20 cellular contexts compared by ENCODE assay signal in the genomic region with DNA sequence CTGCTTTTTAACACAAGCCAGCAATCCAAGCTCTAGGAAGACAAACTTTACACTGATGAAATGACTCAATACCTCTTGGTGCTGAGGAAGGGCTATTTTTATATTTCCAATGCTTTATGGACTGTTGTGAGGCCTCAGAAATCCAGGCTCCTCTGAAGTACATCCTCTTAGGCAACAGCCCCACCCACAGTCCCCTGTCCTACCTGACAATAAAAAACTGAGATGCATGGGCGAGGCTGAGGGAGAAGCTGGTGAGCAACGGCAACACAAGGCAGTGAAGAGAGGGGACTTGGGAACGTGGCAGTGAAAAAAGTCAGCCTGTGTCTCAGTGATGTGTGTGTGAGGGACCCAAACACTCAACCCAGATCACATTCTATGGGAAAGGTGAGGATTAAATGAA. TPM values are rescaled to one million over a fixed set of nuclear protein-coding genes. Genes with fewer than 3 reads are reported as not detected.
"Had no signal": no experiment of that assay in that cellular context is flagged by ENCODE, and none has a peak within 500 bp of the region (broad histone marks: within the 10 kb centered on the region; RNA-seq: fewer than 3 reads in every experiment).

No MANE protein-coding gene starts in this region.

- H3K9me3 Mint-ChIP-seq: natural killer cell, neural crest cell, type B pancreatic cell had no signal

- H3K4me1 ChIP-seq: gastrocnemius medialis had no signal

- H3K9me3 ChIP-seq: gastrocnemius medialis, left ventricle myocardium inferior had no signal

- H3K27me3 ChIP-seq: dorsolateral prefrontal cortex, gastrocnemius medialis had no signal

- H3K4me3 ChIP-seq: dorsolateral prefrontal cortex, gastrocnemius medialis, heart right ventricle, left ventricle myocardium inferior, lung had no signal

- H3K27ac Mint-ChIP-seq: natural killer cell, type B pancreatic cell had no signal

- DNase-seq: cortex of kidney; dorsolateral prefrontal cortex; effector CD8-positive, alpha-beta T cell; gastrocnemius medialis; heart right ventricle; hypothalamus; left ventricle myocardium inferior; mesendoderm; natural killer cell; posterior cingulate gyrus; small intestine; stimulated activated CD4-positive, alpha-beta T cell treated with anti-CD3 and anti-CD28 coated beads, Interleukin-12 subunit alpha, Interleukin-12 subunit beta, amount 100 ng/mL, for 4 hours; stimulated activated naive CD4-positive, alpha-beta T cell treated with Interleukin-2 at 50 U/mL for 16 hours had no signal

- H3K4me3 Mint-ChIP-seq: natural killer cell, neural crest cell, type B pancreatic cell had no signal

- H3K36me3 ChIP-seq: gastrocnemius medialis, heart right ventricle, left ventricle myocardium inferior had no signal

- H3K27ac ChIP-seq: dorsolateral prefrontal cortex, gastrocnemius medialis, heart right ventricle, left ventricle myocardium inferior had no signal

- ATAC-seq: esophagus mucosa, gastrocnemius medialis, heart right ventricle, natural killer cell had no signal

- H3K4me1 Mint-ChIP-seq: natural killer cell, neural crest cell had no signal

- H3K36me3 Mint-ChIP-seq: natural killer cell, type B pancreatic cell had no signal

RNA-seq across cellular contexts. Expression of a gene that starts 44.1 kb away (rescaled TPM):
- total RNA-seq: chondrocyte, esophagus mucosa, neural crest cell, osteocyte, pulmonary artery endothelial cell had no signal
